In genomic region chr18:3449702-3450357, GRCh38 we compare ENCODE assay signal across 8 cellular contexts. TPM values are rescaled to one million over a fixed set of nuclear protein-coding genes. Genes with fewer than 3 reads are reported as not detected.
DNase-seq lines count a peak whose midpoint lies in the region; ATAC-seq lines count a peak whose summit lies in the region.

Gene TGIF1, plus strand, starts transcription at chr18:3450172. Its CDS starts 318 bp downstream, at chr18:3450490.

- peak; percentile 44 for ATAC-seq in left colon

- peak; percentile 40 to 74 for DNase-seq in NCI-H524 (lab: John Stamatoyannopoulos, UW)
- DNase-seq in NCI-H524 treated with DMSO at 0.1 percent for 48 hours (lab: John Stamatoyannopoulos, UW) = no peak
- peak; percentile 63 for DNase-seq in NCI-H128 (lab: John Stamatoyannopoulos, UW; ENCODE audit: unreplicated experiment)
- peak; percentile 30 for DNase-seq in activated CD4-positive, alpha-beta T cell treated with anti-CD3 and anti-CD28 coated beads for 1 hour
- DNase-seq in dedifferentiated amniotic fluid mesenchymal stem cell (ENCODE audit: extremely low spot score) = peak; percentile 21
- DNase-seq in left colon = peak; percentile 84 to 87
- peak; percentile 38 for DNase-seq in stimulated activated CD4-positive, alpha-beta T cell treated with anti-CD3 and anti-CD28 coated beads, Interleukin-1b, Interleukin-23, amount 100 ng/mL, for 48 hours
- no peak for DNase-seq in GM19240 (ENCODE audit: insufficient read length, low spot score)

- intact Hi-C loops in left colon (cut with DNase I, micrococcal nuclease) = loop anchor here (5.0 to 10.0 kb wide), 4 partner anchors 142 to 215 kb away; no protein-coding TSS in a partner anchor

RNA-seq across cellular contexts. Expression of gene TGIF1, which starts in this region (rescaled TPM):
- total RNA-seq in left colon = 10 to 100 TPM; 50.9 to 59.3 TPM

Comparison
In these comparisons a context has a peak if more than half of its experiments do, and no peak if none do; other contexts are left out.
1. DNase-seq: peak in NCI-H524 (2 of 2), NCI-H128 (single experiment), activated CD4-positive, alpha-beta T cell treated with anti-CD3 and anti-CD28 coated beads for 1 hour (single experiment), dedifferentiated amniotic fluid mesenchymal stem cell (single experiment), left colon (2 of 2) and stimulated activated CD4-positive, alpha-beta T cell treated with anti-CD3 and anti-CD28 coated beads, Interleukin-1b, Interleukin-23, amount 100 ng/mL, for 48 hours (single experiment); none in NCI-H524 treated with DMSO at 0.1 percent for 48 hours (single experiment) and GM19240 (single experiment).